Comparison of ENCODE assay signal across 1 cellular context in the genomic region with DNA sequence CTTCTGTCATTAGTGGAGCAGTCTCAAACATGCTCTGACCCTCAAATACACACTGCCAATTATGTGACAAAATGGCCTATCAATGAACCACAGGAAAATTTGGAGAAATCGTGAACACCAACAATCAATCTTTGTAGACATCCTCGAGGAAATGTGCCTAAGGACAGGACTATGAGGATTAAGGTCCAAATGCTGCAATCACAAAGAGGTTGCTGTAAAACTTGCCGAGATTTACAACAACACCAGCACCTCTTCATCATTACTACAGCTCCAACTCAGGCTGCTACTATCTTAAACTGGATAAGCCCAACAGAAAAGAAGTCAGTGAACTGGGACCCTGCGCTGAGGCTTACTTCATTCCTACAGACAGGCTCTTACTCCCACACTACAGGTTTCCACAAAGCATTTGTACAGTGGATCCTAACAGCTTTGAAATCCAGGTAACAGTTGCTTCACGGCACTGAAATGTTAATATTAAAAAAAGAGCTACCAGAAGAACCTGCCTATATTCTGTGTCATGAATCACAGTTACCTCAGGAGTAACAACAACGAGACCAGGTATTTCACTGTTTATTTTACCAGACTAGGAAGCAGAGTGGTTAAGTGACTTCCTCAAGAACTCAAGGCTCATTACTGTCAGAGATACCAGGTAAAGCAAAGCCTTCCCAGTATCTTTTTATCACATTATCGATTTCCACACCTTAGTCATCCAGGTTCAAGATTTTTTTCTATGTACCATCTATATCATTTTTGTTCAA.
TF ChIP-seq lines count a peak whose summit lies in the region.

No MANE protein-coding gene starts in this region.

TF ChIP-seq in H1, 55 proteins besides CTCF, POLR2A, EP300 and RAD21:
- TF ChIP-seq CEBPB (IDR thresholded peaks at IDR 0.05; ENCODE audit: low read depth, low read length) (no peak), USF2 (IDR thresholded peaks at IDR 0.05; ENCODE audit: low read length) (no peak), HDAC6 (IDR thresholded peaks at IDR 0.05; ENCODE audit: low read depth, low read length) (no peak), GTF2F1 (IDR thresholded peaks at IDR 0.05; ENCODE audit: borderline replicate concordance, low read depth, low read length) (no peak), JUN (IDR thresholded peaks at IDR 0.05; ENCODE audit: low read depth, low read length) (no peak), BACH1 (IDR thresholded peaks at IDR 0.05; ENCODE audit: low read length) (no peak)
